25 cellular contexts compared by ENCODE assay signal in genomic region chr2:20180676-20181648, GRCh38. TPM values are rescaled to one million over a fixed set of nuclear protein-coding genes. Genes with fewer than 3 reads are reported as not detected.
DNase-seq lines count a peak whose midpoint lies in the region; ATAC-seq and TF ChIP-seq lines count a peak whose summit lies in the region.
"Had no signal": no experiment of that assay in that cellular context is flagged by ENCODE, and none has a peak within 500 bp of the region (broad histone marks: within the 10 kb centered on the region; RNA-seq: fewer than 3 reads in every experiment).

No MANE protein-coding gene starts in this region.

- no peaks in the 10 kb centered on the region for H4K20me1 ChIP-seq in mammary epithelial cell (ENCODE audit: insufficient read depth, low read length)

- H3K27me3 ChIP-seq in mammary epithelial cell (ENCODE audit: insufficient read depth, low read length) (no peaks in the 10 kb centered on the region), trophoblast cell (ENCODE audit: insufficient read depth, low read length) (no peaks in the 10 kb centered on the region)
- H3K27me3 ChIP-seq: gastrocnemius medialis had no signal

- H3K4me1 ChIP-seq in mammary epithelial cell (ENCODE audit: insufficient read depth, low read length) (peaks cover 55% of the 10 kb centered on the region), trophoblast cell (ENCODE audit: control insufficient read depth in 1 of 2, insufficient read depth in 2 of 2, low read length in 2 of 2) (peaks cover 12 to 14% of the 10 kb centered on the region in 2 experiments)
- H3K4me1 ChIP-seq: gastrocnemius medialis had no signal

- H3K9ac ChIP-seq in mammary epithelial cell (ENCODE audit: insufficient read depth, low read length) (no peak overlapping the region), trophoblast cell (ENCODE audit: low read length) (no peak overlapping the region)

- H2AFZ ChIP-seq in mammary epithelial cell (ENCODE audit: low read depth, low read length) (no peak overlapping the region), trophoblast cell (ENCODE audit: insufficient read depth, low read length, poor library complexity) (no peak overlapping the region)

- 95% methylated on average over 13 of the region's 17 CpGs for WGBS in mammary epithelial cell (ENCODE audit: low coverage, missing lambda C conversion rate)
- WGBS in trophoblast cell (ENCODE audit: extremely low coverage, insufficient coverage, insufficient read length), result no CpG with 5 or more reads among the region's 17 CpGs

- H4K12ac ChIP-seq in trophoblast cell (ENCODE audit: low read depth, low read length), result no peak overlapping the region

- H3K79me1 ChIP-seq in trophoblast cell (ENCODE audit: low read length), result peaks cover 28% of the 10 kb centered on the region

- H3K4me3 Mint-ChIP-seq in MCF 10A (ENCODE audit: unreplicated experiment), result no peak overlapping the region
- H3K4me3 Mint-ChIP-seq: effector memory CD8-positive, alpha-beta T cell; T-helper 17 cell had no signal

- peaks cover 39% of the 10 kb centered on the region for H3K4me1 Mint-ChIP-seq in MCF 10A (ENCODE audit: insufficient read depth, unreplicated experiment)
- H3K4me1 Mint-ChIP-seq: T-helper 17 cell had no signal

- CTCF ChIA-PET in mammary epithelial cell (lab: Charles Lee; ENCODE audit: low non-redundant PET), result no interaction called here
- CTCF ChIA-PET in MCF 10A (lab: Yijun Ruan, JAX), result interaction anchor here (0.7 to 5.1 kb wide), 11 partner anchors 16 to 110 kb away, joined by 3 to 57 read pairs (median 27); partner anchors contain the start of gene SDC1

- no peaks in the 10 kb centered on the region for H3K27me3 Mint-ChIP-seq in MCF 10A (ENCODE audit: insufficient read depth, unreplicated experiment)

- H3K27ac Mint-ChIP-seq in MCF 10A (ENCODE audit: low read depth, unreplicated experiment), result no peak overlapping the region
- H3K27ac Mint-ChIP-seq: effector memory CD8-positive, alpha-beta T cell; T-helper 17 cell had no signal

- no peak overlapping the region for H4K8ac ChIP-seq in trophoblast cell (ENCODE audit: low read depth, low read length)

- no peak overlapping the region for H3K18ac ChIP-seq in trophoblast cell (ENCODE audit: low read length)

- no peaks in the 10 kb centered on the region for H3K9me3 Mint-ChIP-seq in MCF 10A (ENCODE audit: unreplicated experiment)
- H3K9me3 Mint-ChIP-seq: effector memory CD8-positive, alpha-beta T cell had no signal

- BruUV-seq in mammary epithelial cell (replicated peaks; lab: Mats Ljungman, UMichigan) (TSS peak; percentile 71), MCF 10A (replicated peaks; lab: Mats Ljungman, UMichigan) (no TSS peak)

- in situ Hi-C loops in mammary epithelial cell (cut with MboI; ENCODE audit: low sequenced_read_pairs in 2 of 2), result loop anchor here in 1 of 2 donors (5.0 kb wide), 1 partner anchor 74 kb away; no protein-coding TSS in a partner anchor

- H2BK12ac ChIP-seq in trophoblast cell (ENCODE audit: low read length), result no peak overlapping the region

- H3K4ac ChIP-seq in trophoblast cell (ENCODE audit: low read depth, low read length), result no peak overlapping the region

- TF ChIP-seq CTCF in mammary epithelial cell (conservative IDR thresholded peaks at IDR 0.05 in 1 of 2, IDR thresholded peaks at IDR 0.05 in 1 of 2; ENCODE audit: extremely low read depth in 1 of 2, insufficient read depth in 1 of 2, low read depth in 1 of 2, low read length in 2 of 2), result no peak
- TF ChIP-seq CTCF in MCF 10A (IDR thresholded peaks at IDR 0.05; ENCODE audit: unreplicated experiment), result no peak

- no peak overlapping the region for H3K14ac ChIP-seq in trophoblast cell (ENCODE audit: low read length)

- H3K27ac ChIP-seq in mammary epithelial cell (ENCODE audit: insufficient read depth, low read depth, low read length) (peak overlapping the region; percentile 85), trophoblast cell (ENCODE audit: low read depth, low read length) (no peak overlapping the region)
- H3K27ac ChIP-seq: gastrocnemius medialis, neutrophil had no signal

- H4K91ac ChIP-seq in trophoblast cell (ENCODE audit: low read depth, low read length), result peak overlapping the region; percentile 33

- H3K4me3 ChIP-seq in mammary epithelial cell (replicated peaks in 1 of 3; ENCODE audit: insufficient read depth in 1 of 3, low read depth in 2 of 3, low read length in 3 of 3) (no peak overlapping the region), trophoblast cell (ENCODE audit: low read depth, low read length) (no peak overlapping the region)
- H3K4me3 ChIP-seq: gastrocnemius medialis, lung, smooth muscle cell had no signal

- H3K36me3 ChIP-seq in mammary epithelial cell (ENCODE audit: insufficient read depth, low read length), result no peaks in the 10 kb centered on the region
- H3K36me3 ChIP-seq in trophoblast cell (ENCODE audit: control insufficient read depth in 1 of 2, insufficient read depth in 2 of 2, low read length in 2 of 2), result no peaks in the 10 kb centered on the region
- H3K36me3 ChIP-seq: gastrocnemius medialis, neutrophil had no signal

- no peak overlapping the region for H3K4me2 ChIP-seq in mammary epithelial cell (ENCODE audit: insufficient read depth, low read depth, low read length)
- H3K4me2 ChIP-seq in trophoblast cell (ENCODE audit: low read length), result no peak overlapping the region
- H3K4me2 ChIP-seq: smooth muscle cell had no signal

- dilution Hi-C loops in mammary epithelial cell (cut with HindIII; ENCODE audit: low sequenced_read_pairs), result no loop called here

- H3K79me2 ChIP-seq in mammary epithelial cell (ENCODE audit: insufficient read depth, low read length) (no peaks in the 10 kb centered on the region), trophoblast cell (ENCODE audit: control insufficient read depth, insufficient read depth, low read length, poor library complexity) (no peaks in the 10 kb centered on the region)

- intact Hi-C loops in mammary epithelial cell (cut with micrococcal nuclease) (no loop called here), MCF 10A (cut with micrococcal nuclease) (no loop called here)

- H2BK5ac ChIP-seq in trophoblast cell (ENCODE audit: low read depth, low read length, poor library complexity), result no peak overlapping the region

- POLR2A ChIA-PET in MCF 10A (lab: Yijun Ruan, JAX), result interaction anchor here (1.1 to 5.5 kb wide), 12 partner anchors 16 to 129 kb away, joined by 3 to 77 read pairs (median 7); partner anchors contain the start of genes LAPTM4A and SDC1

- no peak overlapping the region for H2BK120ac ChIP-seq in trophoblast cell (ENCODE audit: insufficient read depth, low read length, poor library complexity)

- H2AK5ac ChIP-seq in trophoblast cell (ENCODE audit: low read length), result no peak overlapping the region

- H3K23ac ChIP-seq in trophoblast cell (ENCODE audit: low read length), result no peak overlapping the region

- ATAC-seq in left lobe of liver, result no peak
- no peak for ATAC-seq in GM21737 (IDR thresholded peaks at IDR 0.05; ENCODE audit: unreplicated experiment)
- ATAC-seq: effector memory CD8-positive, alpha-beta T cell; gastrocnemius medialis; T-helper 17 cell had no signal

- DNase-seq in mammary epithelial cell (no peak), MCF 10A (ENCODE audit: unreplicated experiment) (no peak), left lobe of liver (ENCODE audit: low spot score) (peak; percentile 45), trophoblast cell (peak; percentile 65 to 66), nucleus accumbens (lab: John Stamatoyannopoulos, UW) (no peak), erythroblast (lab: John Stamatoyannopoulos, UW) (no peak), NCI-H1436 (lab: John Stamatoyannopoulos, UW) (no peak)
- DNase-seq: activated CD4-positive, alpha-beta T cell treated with anti-CD3 and anti-CD28 coated beads for 4 hours; activated naive CD4-positive, alpha-beta T cell; activated T-cell treated with anti-CD3 and anti-CD28 coated beads, Interleukin-2, amount 50 U/mL, for 48 hours; AML-193; effector memory CD8-positive, alpha-beta T cell; gastrocnemius medialis; GDM1; GOT3; NCI-H1694; NCI-H2171 treated with DMSO at 0.1 percent for 48 hours; NCI-H524 treated with DMSO at 0.1 percent for 48 hours; NK-92 treated with Interleukin-12 subunit alpha and Interleukin-12 subunit beta, amount 100 ng/mL, for 24 hours; substantia nigra; T-helper 17 cell had no signal

- H3K9me3 ChIP-seq in mammary epithelial cell (replicated peaks; ENCODE audit: insufficient read depth, low read length), result no peaks in the 10 kb centered on the region
- H3K9me3 ChIP-seq in trophoblast cell (ENCODE audit: insufficient read depth, low read depth, low read length), result no peaks in the 10 kb centered on the region
- H3K9me3 ChIP-seq: gastrocnemius medialis, neutrophil had no signal

- TF ChIP-seq POLR2A in erythroblast (IDR thresholded peaks at IDR 0.05; ENCODE audit: low read length), result no peak

- no peaks in the 10 kb centered on the region for H3K36me3 Mint-ChIP-seq in MCF 10A (ENCODE audit: insufficient read depth, unreplicated experiment)

RNA-seq across cellular contexts. Expression of gene SDC1, which starts 44.0 kb away (rescaled TPM):
- total RNA-seq in mammary epithelial cell (1,000 to 10,000 TPM in 1 of 2 donors, 100 to 1,000 TPM in 1; 574 to 1,408 TPM), MCF 10A (2022) (214 and 232 TPM in 2 replicates), left lobe of liver (537 TPM)
- polyA plus RNA-seq in mammary epithelial cell, result 1,215 TPM
- polyA minus RNA-seq in mammary epithelial cell, result 602 TPM
- polyA plus RNA-seq in trophoblast cell (2013), result 402 and 444 TPM in 2 replicates
- total RNA-seq: T-helper 17 cell had no signal

Comparison
In these comparisons a context has a peak if more than half of its experiments do, and no peak if none do; other contexts are left out.
1. DNase-seq: peak in left lobe of liver (single experiment) and trophoblast cell (2 of 2); none in mammary epithelial cell (single experiment), MCF 10A (single experiment), nucleus accumbens (0 of 56), erythroblast (0 of 2) and NCI-H1436 (single experiment).